ENCODE assay signal across 22 cellular contexts in genomic region chr9:83526221-83526620, GRCh38.
"Had no signal": no experiment of that assay in that cellular context is flagged by ENCODE, and none has a peak within 500 bp of the region (broad histone marks: within the 10 kb centered on the region; RNA-seq: fewer than 3 reads in every experiment).

No MANE protein-coding gene starts in this region.

- H3K9me3 ChIP-seq: esophagus muscularis mucosa, gastrocnemius medialis, neutrophil, right atrium auricular region, suprapubic skin, thyroid gland had no signal

- H3K27me3 ChIP-seq: dorsolateral prefrontal cortex, esophagus muscularis mucosa, gastrocnemius medialis, neutrophil, right atrium auricular region, suprapubic skin, thyroid gland had no signal

- H3K36me3 Mint-ChIP-seq: stimulated activated effector memory CD8-positive, alpha-beta T cell treated with anti-CD3 and anti-CD28 coated beads, Interleukin-12 subunit alpha, Interleukin-12 subunit beta, amount 100 ng/mL, for 72 hours had no signal

- H3K27ac ChIP-seq: dorsolateral prefrontal cortex, esophagus muscularis mucosa, gastrocnemius medialis, neutrophil, right atrium auricular region, suprapubic skin, thyroid gland had no signal

- H3K4me3 ChIP-seq: dorsolateral prefrontal cortex, esophagus muscularis mucosa, gastrocnemius medialis, lung, right atrium auricular region, smooth muscle cell, suprapubic skin, thyroid gland had no signal

- DNase-seq: cortex of kidney; dorsolateral prefrontal cortex; effector CD8-positive, alpha-beta T cell; gastrocnemius medialis; left cardiac atrium; left ventricle myocardium superior; mesenchymal stem cell; midbrain; posterior cingulate gyrus; stimulated activated CD4-positive, alpha-beta T cell treated with anti-CD3 and anti-CD28 coated beads, Interleukin-4, amount 100 ng/mL, for 1 hour; stimulated activated CD8-positive, alpha-beta memory T cell treated with anti-CD3 and anti-CD28 coated beads, Interleukin-4, amount 100 ng/mL, for 48 hours; stimulated activated naive CD8-positive, alpha-beta T cell treated with anti-CD3 and anti-CD28 coated beads, Interleukin-15, Interleukin-2, amounts not matched to agents 100 U/mL and 50 U/mL, for 24 hours; thyroid gland had no signal

- H3K27ac Mint-ChIP-seq: stimulated activated effector memory CD8-positive, alpha-beta T cell treated with anti-CD3 and anti-CD28 coated beads, Interleukin-12 subunit alpha, Interleukin-12 subunit beta, amount 100 ng/mL, for 72 hours; type B pancreatic cell had no signal

- H3K4me3 Mint-ChIP-seq: nephron; stimulated activated effector memory CD8-positive, alpha-beta T cell treated with anti-CD3 and anti-CD28 coated beads, Interleukin-12 subunit alpha, Interleukin-12 subunit beta, amount 100 ng/mL, for 72 hours had no signal

- H3K9me3 Mint-ChIP-seq: stimulated activated effector memory CD8-positive, alpha-beta T cell treated with anti-CD3 and anti-CD28 coated beads, Interleukin-12 subunit alpha, Interleukin-12 subunit beta, amount 100 ng/mL, for 72 hours; type B pancreatic cell had no signal

- H3K4me1 ChIP-seq: right atrium auricular region, suprapubic skin had no signal

- ATAC-seq: gastrocnemius medialis; left cardiac atrium; left ventricle myocardium superior; stimulated activated effector memory CD8-positive, alpha-beta T cell treated with anti-CD3 and anti-CD28 coated beads, Interleukin-12 subunit alpha, Interleukin-12 subunit beta, amount 100 ng/mL, for 72 hours; stimulated activated naive CD8-positive, alpha-beta T cell treated with anti-CD3 and anti-CD28 coated beads, Interleukin-15, Interleukin-2, amounts not matched to agents 100 U/mL and 50 U/mL, for 24 hours had no signal

- H3K4me1 Mint-ChIP-seq: stimulated activated effector memory CD8-positive, alpha-beta T cell treated with anti-CD3 and anti-CD28 coated beads, Interleukin-12 subunit alpha, Interleukin-12 subunit beta, amount 100 ng/mL, for 72 hours had no signal

- H3K36me3 ChIP-seq: esophagus muscularis mucosa, gastrocnemius medialis, neutrophil, right atrium auricular region, suprapubic skin, thyroid gland had no signal
